In the genomic region with DNA sequence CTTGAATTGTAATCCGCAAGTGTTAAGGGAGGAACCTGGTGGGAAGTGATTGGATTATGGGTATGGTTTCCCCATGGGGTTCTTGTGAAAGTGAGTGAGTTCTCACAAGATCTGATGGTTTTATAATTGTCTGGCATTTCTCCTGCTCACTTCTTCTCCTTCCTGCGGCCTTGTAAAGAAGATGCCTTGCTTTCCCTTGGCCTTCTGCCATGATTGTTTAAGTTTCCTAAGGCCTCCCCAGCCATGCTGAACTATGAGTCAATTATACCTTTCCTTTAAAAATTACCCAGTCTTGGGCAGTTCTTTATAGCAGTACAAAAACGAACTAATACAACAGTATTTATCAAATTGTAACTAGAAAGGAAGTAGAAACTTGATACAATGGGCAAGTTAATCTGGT, we compare ENCODE assay signal across 29 cellular contexts.
"Had no signal": no experiment of that assay in that cellular context is flagged by ENCODE, and none has a peak within 500 bp of the region (broad histone marks: within the 10 kb centered on the region; RNA-seq: fewer than 3 reads in every experiment).

No MANE protein-coding gene starts in this region.

- H3K27ac Mint-ChIP-seq: activated CD4-positive, alpha-beta T cell treated with anti-CD3 and anti-CD28 coated beads, Interleukin-2, amount 10 ng/mL, durations not matched to agents 24 days and 14 days; activated CD8-positive, alpha-beta T cell treated with anti-CD3 and anti-CD28 coated beads for 36 hours; activated naive CD4-positive, alpha-beta T cell treated with anti-CD3 and anti-CD28 coated beads for 36 hours; activated naive CD8-positive, alpha-beta T cell treated with anti-CD3 and anti-CD28 coated beads for 36 hours; activated T-helper 2 cell treated with anti-CD3 and anti-CD28 coated beads, Interferon-gamma antibody, Interleukin-2, Interleukin-4, amounts not matched to agents 10 μg/mL and 5 μg/mL and 100 μg/mL, durations not matched to agents 14 hours and 24 hours and 36 hours had no signal

- DNase-seq: activated CD4-positive, alpha-beta T cell treated with anti-CD3 and anti-CD28 coated beads, Interleukin-2, amount 10 ng/mL, durations not matched to agents 24 days and 14 days; activated CD4-positive, alpha-beta T cell treated with anti-CD3 and anti-CD28 coated beads, Interleukin-2, amount 50 U/mL, for 4 hours; activated CD4-positive, CD25-positive, alpha-beta regulatory T cell; activated CD8-positive, alpha-beta T cell treated with anti-CD3 and anti-CD28 coated beads for 36 hours; activated gamma-delta T cell treated with Interleukin-2 at 50 U/mL for 16 hours; activated naive CD4-positive, alpha-beta T cell treated with anti-CD3 and anti-CD28 coated beads for 36 hours; activated naive CD8-positive, alpha-beta T cell treated with anti-CD3 and anti-CD28 coated beads for 36 hours; activated T-cell treated with anti-CD3 and anti-CD28 coated beads, Interleukin-2, amount 50 U/mL, for 1 hour; amniotic stem cell; aorta; brain microvascular endothelial cell; central memory CD4-positive, alpha-beta T cell; MM.1S; NCI-H1092 treated with DMSO at 0.1 percent for 48 hours; NCI-H1417; NCI-H146; NCI-H187; NCI-H2081; NCI-H2171 treated with DMSO at 0.1 percent for 48 hours; NCI-H2227 treated with DMSO at 0.1 percent for 48 hours; NCI-H446; NCI-H510A treated with DMSO at 0.1 percent for 48 hours; NCI-H526 treated with DMSO at 0.1 percent for 48 hours; NCI-H774; SHP77; SJCRH30; T1000; WERI-Rb-1 had no signal

- H3K4me1 Mint-ChIP-seq: activated CD4-positive, alpha-beta T cell treated with anti-CD3 and anti-CD28 coated beads, Interleukin-2, amount 10 ng/mL, durations not matched to agents 24 days and 14 days; activated naive CD8-positive, alpha-beta T cell treated with anti-CD3 and anti-CD28 coated beads for 36 hours had no signal

- H3K4me3 Mint-ChIP-seq: activated CD4-positive, alpha-beta T cell treated with anti-CD3 and anti-CD28 coated beads, Interleukin-2, amount 10 ng/mL, durations not matched to agents 24 days and 14 days; activated CD8-positive, alpha-beta T cell treated with anti-CD3 and anti-CD28 coated beads for 36 hours; activated naive CD4-positive, alpha-beta T cell treated with anti-CD3 and anti-CD28 coated beads for 36 hours; activated naive CD8-positive, alpha-beta T cell treated with anti-CD3 and anti-CD28 coated beads for 36 hours had no signal

- H3K27me3 Mint-ChIP-seq: activated CD4-positive, alpha-beta T cell treated with anti-CD3 and anti-CD28 coated beads, Interleukin-2, amount 10 ng/mL, durations not matched to agents 24 days and 14 days; activated CD8-positive, alpha-beta T cell treated with anti-CD3 and anti-CD28 coated beads for 36 hours; activated naive CD8-positive, alpha-beta T cell treated with anti-CD3 and anti-CD28 coated beads for 36 hours had no signal
